11 cellular contexts compared by ENCODE assay signal in the genomic region with DNA sequence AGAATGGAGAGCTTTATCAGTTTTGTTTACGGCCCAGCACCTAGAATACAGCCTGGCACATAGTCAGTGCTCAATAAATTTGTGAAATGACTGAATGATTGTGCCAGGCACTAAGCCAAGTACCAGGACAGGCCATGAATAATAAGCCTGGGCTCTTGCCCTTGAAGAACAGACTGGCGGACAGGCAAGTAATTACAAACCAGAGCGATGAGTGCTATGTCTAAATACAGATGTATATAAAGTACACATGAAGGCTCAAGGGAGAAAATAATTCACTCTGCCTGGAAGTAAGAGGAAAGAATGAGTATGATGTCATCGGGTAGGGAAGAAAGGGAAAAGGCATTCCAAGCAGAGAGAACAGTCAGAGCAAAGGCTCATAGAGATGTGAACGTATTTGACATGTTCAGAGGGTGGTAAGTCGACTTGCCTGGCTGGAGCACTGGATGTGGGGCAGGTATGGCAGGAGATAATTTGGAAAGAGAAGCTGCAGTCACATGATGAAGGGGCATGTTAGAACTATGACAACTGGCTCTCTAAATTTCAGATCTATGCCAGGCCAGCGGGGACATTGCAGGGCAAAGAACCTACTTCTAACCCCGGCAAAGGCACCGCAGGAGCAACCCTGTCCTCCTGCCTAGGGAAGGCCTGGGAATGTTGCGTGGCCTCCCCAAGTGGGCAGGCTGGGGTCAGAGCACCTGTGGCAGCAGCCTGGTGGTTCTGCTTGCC.
DNase-seq lines count a peak whose midpoint lies in the region; ATAC-seq lines count a peak whose summit lies in the region.
"Had no signal": no experiment of that assay in that cellular context is flagged by ENCODE, and none has a peak within 500 bp of the region (broad histone marks: within the 10 kb centered on the region; RNA-seq: fewer than 3 reads in every experiment).

No MANE protein-coding gene starts in this region.

- H3K4me2 ChIP-seq in BLaER1: no peak overlapping the region
- H3K4me2 ChIP-seq: KMS-11 had no signal

- H3K4me3 ChIP-seq in BLaER1: no peak overlapping the region

- H3K27ac ChIP-seq in BLaER1: no peak overlapping the region
- H3K27ac ChIP-seq: KMS-11 had no signal

- peak; percentile 15 for DNase-seq in RPMI7951 (ENCODE audit: low read depth)
- peak; percentile 37 for DNase-seq in fibroblast of gingiva (ENCODE audit: low read depth)
- DNase-seq in pons (ENCODE audit: low spot score): peak; percentile 30
- DNase-seq in MV-4-11 (lab: John Stamatoyannopoulos, UW): no peak
- DNase-seq: activated CD4-positive, CD25-positive, alpha-beta regulatory T cell treated with anti-CD3 and anti-CD28 coated beads, Interleukin-2, amount 50 U/mL, for 72 hours; stimulated activated CD4-positive, alpha-beta T cell treated with anti-CD3 and anti-CD28 coated beads, Interleukin-4, amount 100 ng/mL, for 1 hour had no signal

- H3K4me1 ChIP-seq in BLaER1: peaks cover 35% of the 10 kb centered on the region

- H3K27me3 ChIP-seq in BLaER1: no peaks in the 10 kb centered on the region

- H3K9ac ChIP-seq in BLaER1: 0 out of 2 replicates have a peak overlapping the region, but pooled peaks have one; percentile 24
- H3K9ac ChIP-seq: KMS-11 had no signal

- no peaks in the 10 kb centered on the region for H4K20me1 ChIP-seq in BLaER1

- ATAC-seq in GM18873 (IDR thresholded peaks at IDR 0.05; ENCODE audit: low FRiP score, unreplicated experiment) (no peak), GM18867 (IDR thresholded peaks at IDR 0.05; ENCODE audit: unreplicated experiment) (no peak), HG03175 (IDR thresholded peaks at IDR 0.05; ENCODE audit: unreplicated experiment) (no peak)

- 0 out of 2 replicates have a peak, but pooled peaks cover 5% of the 10 kb centered on the region for H3K9me3 ChIP-seq in BLaER1

- no peaks in the 10 kb centered on the region for H3K36me3 ChIP-seq in BLaER1
